In genomic region chr20:47392721-47393073, GRCh38 we compare ENCODE assay signal across 12 cellular contexts. TPM values are rescaled to one million over a fixed set of nuclear protein-coding genes. Genes with fewer than 3 reads are reported as not detected.
DNase-seq lines count a peak whose midpoint lies in the region; ATAC-seq and TF ChIP-seq lines count a peak whose summit lies in the region.
"Had no signal": no experiment of that assay in that cellular context is flagged by ENCODE, and none has a peak within 500 bp of the region (broad histone marks: within the 10 kb centered on the region; RNA-seq: fewer than 3 reads in every experiment).

No MANE protein-coding gene starts in this region.

- intact Hi-C loops in natural killer cell (cut with micrococcal nuclease): no loop called here

- 62 to 69% methylated on average over 2 of the region's 2 CpGs for whole genome bisulfite sequencing in esophagus, 2 donors

- H3K36me3 ChIP-seq in esophagus (ENCODE audit: control insufficient read depth in 2 of 2, insufficient read depth in 2 of 2, low read length in 1 of 2): no peaks in the 10 kb centered on the region
- H3K36me3 ChIP-seq: BLaER1 had no signal

- H3K9me3 Mint-ChIP-seq in natural killer cell treated with Interleukin-12 subunit alpha and Interleukin-12 subunit beta and Interleukin-15 and Interleukin-18, amount 100 ng/mL, for 72 hours: no peaks in the 10 kb centered on the region
- H3K9me3 Mint-ChIP-seq in natural killer cell (no peaks in the 10 kb centered on the region), type B pancreatic cell (peaks cover 5% of the 10 kb centered on the region)
- H3K9me3 Mint-ChIP-seq: effector memory CD8-positive, alpha-beta T cell had no signal

- no peaks in the 10 kb centered on the region for H3K27me3 Mint-ChIP-seq in natural killer cell treated with Interleukin-12 subunit alpha and Interleukin-12 subunit beta and Interleukin-15 and Interleukin-18, amount 100 ng/mL, for 72 hours
- H3K27me3 Mint-ChIP-seq in natural killer cell (ENCODE audit: low read depth in 2 of 2): no peaks in the 10 kb centered on the region
- H3K27me3 Mint-ChIP-seq in type B pancreatic cell: no peaks in the 10 kb centered on the region
- H3K27me3 Mint-ChIP-seq: effector memory CD8-positive, alpha-beta T cell had no signal

- no peak for DNase-seq in natural killer cell treated with Interleukin-12 subunit alpha and Interleukin-12 subunit beta and Interleukin-15 and Interleukin-18, amount 100 ng/mL, for 72 hours (ENCODE audit: low spot score)
- DNase-seq in natural killer cell (no peak), RPMI7951 (ENCODE audit: low read depth) (peak; percentile 90), type B pancreatic cell (ENCODE audit: extremely low spot score, unreplicated experiment) (no peak), epidermal melanocyte (ENCODE audit: insufficient read length, low spot score) (no peak), DMS79 treated with DMSO at 0.1 percent for 48 hours (lab: John Stamatoyannopoulos, UW) (no peak)
- DNase-seq: effector memory CD8-positive, alpha-beta T cell; kidney had no signal

- TF ChIP-seq CTCF in natural killer cell (IDR thresholded peaks at IDR 0.05) (no peak), type B pancreatic cell (conservative IDR thresholded peaks at IDR 0.05) (no peak)

- H3K4me1 ChIP-seq in esophagus (ENCODE audit: control insufficient read depth in 2 of 2, insufficient read depth in 2 of 2, low read length in 1 of 2): peaks cover 0 to 3% of the 10 kb centered on the region in 2 donors

- H3K36me3 Mint-ChIP-seq in natural killer cell treated with Interleukin-12 subunit alpha and Interleukin-12 subunit beta and Interleukin-15 and Interleukin-18, amount 100 ng/mL, for 72 hours: no peaks in the 10 kb centered on the region
- no peaks in the 10 kb centered on the region for H3K36me3 Mint-ChIP-seq in natural killer cell
- H3K36me3 Mint-ChIP-seq in type B pancreatic cell: no peaks in the 10 kb centered on the region

- H3K9me3 ChIP-seq in esophagus (ENCODE audit: control insufficient read depth in 2 of 2, insufficient read depth in 1 of 2, low read depth in 1 of 2, low read length in 1 of 2): no peaks in the 10 kb centered on the region

- H3K27ac Mint-ChIP-seq in natural killer cell treated with Interleukin-12 subunit alpha and Interleukin-12 subunit beta and Interleukin-15 and Interleukin-18, amount 100 ng/mL, for 72 hours: peak overlapping the region; percentile 30 to 70
- H3K27ac Mint-ChIP-seq in natural killer cell: peak overlapping the region in 1 of 2 donors; percentile 19
- H3K27ac Mint-ChIP-seq in type B pancreatic cell: peak overlapping the region; percentile 81

- ATAC-seq in natural killer cell treated with Interleukin-12 subunit alpha and Interleukin-12 subunit beta and Interleukin-15 and Interleukin-18, amount 100 ng/mL, for 72 hours: no peak
- no peak for ATAC-seq in natural killer cell
- ATAC-seq in GM18870 (IDR thresholded peaks at IDR 0.05; ENCODE audit: unreplicated experiment): no peak
- ATAC-seq: effector memory CD8-positive, alpha-beta T cell had no signal

- H3K27me3 ChIP-seq in esophagus (ENCODE audit: control insufficient read depth in 1 of 2, insufficient read depth in 2 of 2, low read length in 2 of 2): no peaks in the 10 kb centered on the region
- H3K27me3 ChIP-seq: BLaER1 had no signal

- H3K4me3 ChIP-seq in esophagus (ENCODE audit: low read depth in 1 of 2, low read length in 2 of 2): no peak overlapping the region
- H3K4me3 ChIP-seq: BLaER1 had no signal

- H3K27ac ChIP-seq in esophagus (ENCODE audit: low read depth in 2 of 2, low read length in 1 of 2): peak overlapping the region; percentile 83 to 96
- H3K27ac ChIP-seq: BLaER1, HL-60 had no signal

- peaks cover 14 to 19% of the 10 kb centered on the region in 2 donors for H3K4me1 Mint-ChIP-seq in natural killer cell treated with Interleukin-12 subunit alpha and Interleukin-12 subunit beta and Interleukin-15 and Interleukin-18, amount 100 ng/mL, for 72 hours (ENCODE audit: low read depth in 2 of 2)
- H3K4me1 Mint-ChIP-seq in natural killer cell: peaks cover 12 to 20% of the 10 kb centered on the region in 2 donors
- H3K4me1 Mint-ChIP-seq in type B pancreatic cell (ENCODE audit: unreplicated experiment): no peaks in the 10 kb centered on the region

- peak overlapping the region; percentile 31 for H3K4me3 Mint-ChIP-seq in natural killer cell treated with Interleukin-12 subunit alpha and Interleukin-12 subunit beta and Interleukin-15 and Interleukin-18, amount 100 ng/mL, for 72 hours
- H3K4me3 Mint-ChIP-seq in natural killer cell (no peak overlapping the region), type B pancreatic cell (no peak overlapping the region)
- H3K4me3 Mint-ChIP-seq: effector memory CD8-positive, alpha-beta T cell had no signal

RNA-seq across cellular contexts. Expression of gene ZMYND8, which starts 36.2 kb away (rescaled TPM):
- total RNA-seq in natural killer cell treated with Interleukin-12 subunit alpha and Interleukin-12 subunit beta and Interleukin-15 and Interleukin-18, amount 100 ng/mL, for 72 hours: 10 to 100 TPM; 42.1 to 65.7 TPM
- total RNA-seq in natural killer cell (10 to 100 TPM; 57.6 to 72.6 (median 69.8) TPM), type B pancreatic cell (ENCODE audit: low replicate concordance) (38.9 and 58.9 TPM in 2 replicates)
- 26.6 and 36.0 TPM in 2 replicates for total RNA-seq in RPMI7951 (2014; rRNA removed; shearing (Covaris generic))
- polyA plus RNA-seq in esophagus: 10 to 100 TPM in 1 of 2 donors, 1 to 10 TPM in 1; 8.8 to 18.7 TPM
